1 cellular context compared by ENCODE assay signal in genomic region chr12:57521475-57522018, GRCh38.
TF ChIP-seq lines count a peak whose summit lies in the region.

No MANE protein-coding gene starts in this region.

TF ChIP-seq in GM23338, 12 proteins besides CTCF, POLR2A, EP300 and RAD21:
- no peak for TF ChIP-seq ZNF462 (CRISPR knock-in tag; IDR thresholded peaks at IDR 0.05)
- TF ChIP-seq POLR2AphosphoS5 (IDR thresholded peaks at IDR 0.05; ENCODE audit: low read depth): no peak
- TF ChIP-seq EZH2phosphoT487 (IDR thresholded peaks at IDR 0.05; ENCODE audit: unreplicated experiment): no peak
- TF ChIP-seq ETS1 (IDR thresholded peaks at IDR 0.05): no peak
- no peak for TF ChIP-seq ZNF114 (CRISPR knock-in tag; IDR thresholded peaks at IDR 0.05)
- TF ChIP-seq JUNB (IDR thresholded peaks at IDR 0.05; ENCODE audit: unreplicated experiment): no peak
- no peak for TF ChIP-seq CREB1 (CRISPR knock-in tag; IDR thresholded peaks at IDR 0.05; ENCODE audit: low read depth)
- TF ChIP-seq REST (IDR thresholded peaks at IDR 0.05; ENCODE audit: unreplicated experiment): no peak
- no peak for TF ChIP-seq EZH2 (IDR thresholded peaks at IDR 0.05; ENCODE audit: low read depth, unreplicated experiment)
- no peak for TF ChIP-seq ZNF331 (CRISPR knock-in tag; IDR thresholded peaks at IDR 0.05; ENCODE audit: low read depth)
- TF ChIP-seq NANOG (IDR thresholded peaks at IDR 0.05; ENCODE audit: borderline replicate concordance): no peak
- TF ChIP-seq STAT1 (IDR thresholded peaks at IDR 0.05; ENCODE audit: unreplicated experiment): no peak
